ENCODE assay signal across 1 cellular context in the genomic region with DNA sequence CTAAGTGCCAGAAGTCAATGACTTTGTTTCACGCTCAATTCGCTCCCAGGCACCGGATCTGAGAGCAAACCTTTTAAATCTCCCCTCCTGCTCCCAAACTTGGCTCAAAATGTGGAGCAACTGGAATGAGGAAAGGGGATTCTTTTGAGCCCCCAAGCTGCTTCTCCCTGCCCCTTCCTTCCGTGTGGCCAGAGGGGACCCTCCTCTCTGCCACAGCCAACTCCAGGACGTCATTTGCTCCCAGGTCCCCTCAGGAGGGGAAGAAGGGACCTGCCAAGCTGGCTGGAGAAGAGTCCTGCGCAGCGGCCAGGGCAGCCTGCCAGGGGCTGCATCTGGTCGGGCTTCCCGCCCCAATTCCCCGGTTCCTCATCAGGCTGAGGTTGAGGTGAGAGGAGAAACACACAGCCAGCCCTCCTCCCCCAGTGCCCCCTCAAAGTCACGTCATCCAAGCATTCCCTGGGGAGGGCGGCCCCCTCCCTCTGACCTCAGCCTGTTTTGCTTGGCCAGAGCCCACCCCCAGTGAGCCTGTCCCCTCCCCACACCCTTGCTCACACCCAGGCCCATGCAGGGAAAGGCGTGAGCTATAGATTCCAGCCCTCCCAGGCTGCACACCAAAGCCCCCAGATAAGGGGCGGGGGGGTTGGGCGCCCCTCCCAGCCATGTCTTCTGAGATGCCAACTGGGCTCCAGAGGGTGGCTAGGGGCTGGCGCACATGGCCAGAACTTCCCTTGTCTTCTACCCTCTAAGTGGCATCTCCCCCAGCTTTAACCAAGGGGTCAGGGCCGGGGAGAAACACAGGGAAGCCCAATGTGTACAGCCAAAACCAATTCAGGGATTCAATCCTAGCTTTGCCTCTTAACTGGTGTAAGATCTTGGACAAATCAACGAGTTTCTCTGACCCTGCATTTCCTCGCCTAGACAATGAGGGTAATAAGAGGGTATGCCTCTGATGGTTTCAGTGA.
TF ChIP-seq lines count a peak whose summit lies in the region.

No MANE protein-coding gene starts in this region.

TF ChIP-seq in HEK293, 187 proteins besides CTCF, POLR2A, EP300 and RAD21 (continued from another document and continues in another):
- TF ChIP-seq ZNF76 (tag by site-specific recombination; IDR thresholded peaks at IDR 0.05; ENCODE audit: borderline replicate concordance, low read depth) (no peak), ZNF777 (tag by site-specific recombination; IDR thresholded peaks at IDR 0.05; ENCODE audit: borderline replicate concordance) (no peak), ZNF549 (tag by site-specific recombination; IDR thresholded peaks at IDR 0.05) (no peak), ZNF623 (tag by site-specific recombination; IDR thresholded peaks at IDR 0.05) (no peak), KLF17 (tag by site-specific recombination; IDR thresholded peaks at IDR 0.05) (peak; percentile 96), ZBTB21 (tag by site-specific recombination; IDR thresholded peaks at IDR 0.05) (no peak), GLIS1 (tag by site-specific recombination; IDR thresholded peaks at IDR 0.05) (peak; percentile 82), SCRT1 (tag by site-specific recombination; IDR thresholded peaks at IDR 0.05; ENCODE audit: borderline replicate concordance) (no peak), MYNN (tag by site-specific recombination; IDR thresholded peaks at IDR 0.05; ENCODE audit: borderline replicate concordance) (no peak), TRIM28 (IDR thresholded peaks at IDR 0.05; ENCODE audit: borderline replicate concordance, low read length) (no peak), ZBTB1 (tag by site-specific recombination; IDR thresholded peaks at IDR 0.05) (no peak), GFI1B (tag by site-specific recombination; IDR thresholded peaks at IDR 0.05) (no peak), ZNF112 (tag by site-specific recombination; IDR thresholded peaks at IDR 0.05) (no peak), ZNF362 (tag by site-specific recombination; IDR thresholded peaks at IDR 0.05) (no peak), HOXA7 (CRISPR knock-in tag; IDR thresholded peaks at IDR 0.05; ENCODE audit: borderline replicate concordance) (no peak), ZBTB8A (tag by site-specific recombination; IDR thresholded peaks at IDR 0.05) (0 out of 2 replicates have a peak, but pooled peaks have one; percentile 15), ELK4 (IDR thresholded peaks at IDR 0.05; ENCODE audit: borderline replicate concordance, low read depth, low read length) (no peak), ZNF664 (tag by site-specific recombination; IDR thresholded peaks at IDR 0.05) (no peak), ZNF596 (tag by site-specific recombination; IDR thresholded peaks at IDR 0.05) (no peak), ZFP69B (tag by site-specific recombination; IDR thresholded peaks at IDR 0.05) (no peak), ZFP37 (tag by site-specific recombination; IDR thresholded peaks at IDR 0.05) (no peak), AEBP2 (tag by site-specific recombination; IDR thresholded peaks at IDR 0.05; ENCODE audit: borderline replicate concordance) (no peak), OVOL3 (tag by site-specific recombination; IDR thresholded peaks at IDR 0.05) (no peak), ZNF449 (tag by site-specific recombination; IDR thresholded peaks at IDR 0.05) (peak; percentile 81), ZNF148 (tag by site-specific recombination; IDR thresholded peaks at IDR 0.05; ENCODE audit: borderline replicate concordance) (no peak), ZNF280D (tag by site-specific recombination; IDR thresholded peaks at IDR 0.05) (no peak), ZNF585B (tag by site-specific recombination; IDR thresholded peaks at IDR 0.05) (no peak), ZBTB17 (tag by site-specific recombination; IDR thresholded peaks at IDR 0.05) (no peak)
- TF ChIP-seq, protein P1, sequence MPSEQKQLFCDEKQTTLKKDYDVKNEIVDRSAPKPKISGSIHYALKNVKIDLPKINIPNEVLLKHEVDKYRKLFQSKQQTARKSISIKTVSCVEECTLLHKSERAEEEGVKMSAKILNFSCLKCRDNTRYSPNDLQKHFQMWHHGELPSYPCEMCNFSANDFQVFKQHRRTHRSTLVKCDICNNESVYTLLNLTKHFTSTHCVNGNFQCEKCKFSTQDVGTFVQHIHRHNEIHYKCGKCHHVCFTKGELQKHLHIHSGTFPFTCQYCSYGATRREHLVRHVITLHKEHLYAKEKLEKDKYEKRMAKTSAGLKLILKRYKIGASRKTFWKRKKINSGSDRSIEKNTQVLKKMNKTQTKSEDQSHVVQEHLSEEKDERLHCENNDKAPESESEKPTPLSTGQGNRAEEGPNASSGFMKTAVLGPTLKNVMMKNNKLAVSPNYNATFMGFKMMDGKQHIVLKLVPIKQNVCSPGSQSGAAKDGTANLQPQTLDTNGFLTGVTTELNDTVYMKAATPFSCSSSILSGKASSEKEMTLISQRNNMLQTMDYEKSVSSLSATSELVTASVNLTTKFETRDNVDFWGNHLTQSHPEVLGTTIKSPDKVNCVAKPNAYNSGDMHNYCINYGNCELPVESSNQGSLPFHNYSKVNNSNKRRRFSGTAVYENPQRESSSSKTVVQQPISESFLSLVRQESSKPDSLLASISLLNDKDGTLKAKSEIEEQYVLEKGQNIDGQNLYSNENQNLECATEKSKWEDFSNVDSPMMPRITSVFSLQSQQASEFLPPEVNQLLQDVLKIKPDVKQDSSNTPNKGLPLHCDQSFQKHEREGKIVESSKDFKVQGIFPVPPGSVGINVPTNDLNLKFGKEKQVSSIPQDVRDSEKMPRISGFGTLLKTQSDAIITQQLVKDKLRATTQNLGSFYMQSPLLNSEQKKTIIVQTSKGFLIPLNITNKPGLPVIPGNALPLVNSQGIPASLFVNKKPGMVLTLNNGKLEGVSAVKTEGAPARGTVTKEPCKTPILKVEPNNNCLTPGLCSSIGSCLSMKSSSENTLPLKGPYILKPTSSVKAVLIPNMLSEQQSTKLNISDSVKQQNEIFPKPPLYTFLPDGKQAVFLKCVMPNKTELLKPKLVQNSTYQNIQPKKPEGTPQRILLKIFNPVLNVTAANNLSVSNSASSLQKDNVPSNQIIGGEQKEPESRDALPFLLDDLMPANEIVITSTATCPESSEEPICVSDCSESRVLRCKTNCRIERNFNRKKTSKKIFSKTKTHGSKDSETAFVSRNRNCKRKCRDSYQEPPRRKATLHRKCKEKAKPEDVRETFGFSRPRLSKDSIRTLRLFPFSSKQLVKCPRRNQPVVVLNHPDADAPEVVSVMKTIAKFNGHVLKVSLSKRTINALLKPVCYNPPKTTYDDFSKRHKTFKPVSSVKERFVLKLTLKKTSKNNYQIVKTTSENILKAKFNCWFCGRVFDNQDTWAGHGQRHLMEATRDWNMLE (tag by site-specific recombination; conservative IDR thresholded peaks at IDR 0.05; ENCODE audit: low read depth): no peak
- TF ChIP-seq, protein P2, sequence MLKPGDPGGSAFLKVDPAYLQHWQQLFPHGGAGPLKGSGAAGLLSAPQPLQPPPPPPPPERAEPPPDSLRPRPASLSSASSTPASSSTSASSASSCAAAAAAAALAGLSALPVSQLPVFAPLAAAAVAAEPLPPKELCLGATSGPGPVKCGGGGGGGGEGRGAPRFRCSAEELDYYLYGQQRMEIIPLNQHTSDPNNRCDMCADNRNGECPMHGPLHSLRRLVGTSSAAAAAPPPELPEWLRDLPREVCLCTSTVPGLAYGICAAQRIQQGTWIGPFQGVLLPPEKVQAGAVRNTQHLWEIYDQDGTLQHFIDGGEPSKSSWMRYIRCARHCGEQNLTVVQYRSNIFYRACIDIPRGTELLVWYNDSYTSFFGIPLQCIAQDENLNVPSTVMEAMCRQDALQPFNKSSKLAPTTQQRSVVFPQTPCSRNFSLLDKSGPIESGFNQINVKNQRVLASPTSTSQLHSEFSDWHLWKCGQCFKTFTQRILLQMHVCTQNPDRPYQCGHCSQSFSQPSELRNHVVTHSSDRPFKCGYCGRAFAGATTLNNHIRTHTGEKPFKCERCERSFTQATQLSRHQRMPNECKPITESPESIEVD (tag by site-specific recombination; IDR thresholded peaks at IDR 0.05): no peak
- TF ChIP-seq, protein P3, sequence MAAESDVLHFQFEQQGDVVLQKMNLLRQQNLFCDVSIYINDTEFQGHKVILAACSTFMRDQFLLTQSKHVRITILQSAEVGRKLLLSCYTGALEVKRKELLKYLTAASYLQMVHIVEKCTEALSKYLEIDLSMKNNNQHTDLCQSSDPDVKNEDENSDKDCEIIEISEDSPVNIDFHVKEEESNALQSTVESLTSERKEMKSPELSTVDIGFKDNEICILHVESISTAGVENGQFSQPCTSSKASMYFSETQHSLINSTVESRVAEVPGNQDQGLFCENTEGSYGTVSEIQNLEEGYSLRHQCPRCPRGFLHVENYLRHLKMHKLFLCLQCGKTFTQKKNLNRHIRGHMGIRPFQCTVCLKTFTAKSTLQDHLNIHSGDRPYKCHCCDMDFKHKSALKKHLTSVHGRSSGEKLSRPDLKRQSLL (tag by site-specific recombination; IDR thresholded peaks at IDR 0.05): no peak
